ENCODE assay signal across 39 cellular contexts in genomic region chr19:8721334-8721733, GRCh38. TPM values are rescaled to one million over a fixed set of nuclear protein-coding genes. Genes with fewer than 3 reads are reported as not detected.
"Had no signal": no experiment of that assay in that cellular context is flagged by ENCODE, and none has a peak within 500 bp of the region (broad histone marks: within the 10 kb centered on the region; RNA-seq: fewer than 3 reads in every experiment).

A gene with protein sequence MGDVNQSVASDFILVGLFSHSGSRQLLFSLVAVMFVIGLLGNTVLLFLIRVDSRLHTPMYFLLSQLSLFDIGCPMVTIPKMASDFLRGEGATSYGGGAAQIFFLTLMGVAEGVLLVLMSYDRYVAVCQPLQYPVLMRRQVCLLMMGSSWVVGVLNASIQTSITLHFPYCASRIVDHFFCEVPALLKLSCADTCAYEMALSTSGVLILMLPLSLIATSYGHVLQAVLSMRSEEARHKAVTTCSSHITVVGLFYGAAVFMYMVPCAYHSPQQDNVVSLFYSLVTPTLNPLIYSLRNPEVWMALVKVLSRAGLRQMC (plus strand): TSS chr19:8721634. CDS start chr19:8731029, 9,395 bp downstream.

- H3K9me3 ChIP-seq: ascending aorta had no signal

- H3K36me3 ChIP-seq: ascending aorta, WERI-Rb-1 had no signal

- H3K27ac Mint-ChIP-seq: activated CD4-positive, alpha-beta memory T cell treated with anti-CD3 and anti-CD28 coated beads, Interleukin-2, amount 10 ng/mL, durations not matched to agents 7 days and 5 days; activated CD4-positive, alpha-beta T cell treated with anti-CD3 and anti-CD28 coated beads for 36 hours; activated CD8-positive, alpha-beta T cell treated with anti-CD3 and anti-CD28 coated beads, Interleukin-2, amount 10 ng/mL, durations not matched to agents 7 days and 5 days; activated naive CD4-positive, alpha-beta T cell treated with anti-CD3 and anti-CD28 coated beads, Interleukin-2, amount 50 U/mL, for 24 hours; activated naive CD8-positive, alpha-beta T cell; activated naive CD8-positive, alpha-beta T cell treated with anti-CD3 and anti-CD28 coated beads, Interleukin-2, amount 10 ng/mL, durations not matched to agents 7 days and 5 days; activated naive CD8-positive, alpha-beta T cell treated with anti-CD3 and anti-CD28 coated beads, Interleukin-2, amount 50 U/mL, for 24 hours; activated T-cell treated with anti-CD3 and anti-CD28 coated beads, Interleukin-2, amount 50 U/mL, for 24 hours; activated T-helper 2 cell treated with anti-CD3 and anti-CD28 coated beads, Interferon-gamma antibody, Interleukin-2, Interleukin-4, amounts not matched to agents 10 μg/mL and 5 μg/mL and 100 μg/mL, durations not matched to agents 14 hours and 24 hours and 36 hours; brain; T-helper 1 cell treated with Interleukin-12 subunit alpha and Interleukin-12 subunit beta and Interleukin-4 antibody, amounts not matched to agents 30 μg/mL and 1 μg/mL, for 36 hours; T-helper 2 cell treated with Interferon-gamma antibody and Interleukin-4, amounts not matched to agents 5 μg/mL and 100 μg/mL, for 36 hours; WTC11 had no signal

- H3K4me3 Mint-ChIP-seq: activated CD4-positive, alpha-beta memory T cell treated with anti-CD3 and anti-CD28 coated beads, Interleukin-2, amount 10 ng/mL, durations not matched to agents 7 days and 5 days; activated CD4-positive, alpha-beta T cell treated with anti-CD3 and anti-CD28 coated beads for 36 hours; activated CD8-positive, alpha-beta T cell treated with anti-CD3 and anti-CD28 coated beads, Interleukin-2, amount 10 ng/mL, durations not matched to agents 7 days and 5 days; activated naive CD4-positive, alpha-beta T cell treated with anti-CD3 and anti-CD28 coated beads, Interleukin-2, amount 10 ng/mL, durations not matched to agents 7 days and 5 days; activated naive CD4-positive, alpha-beta T cell treated with anti-CD3 and anti-CD28 coated beads, Interleukin-2, amount 50 U/mL, for 24 hours; activated naive CD8-positive, alpha-beta T cell; activated naive CD8-positive, alpha-beta T cell treated with anti-CD3 and anti-CD28 coated beads, Interleukin-2, amount 10 ng/mL, durations not matched to agents 7 days and 5 days; activated naive CD8-positive, alpha-beta T cell treated with anti-CD3 and anti-CD28 coated beads, Interleukin-2, amount 50 U/mL, for 24 hours; activated T-cell treated with anti-CD3 and anti-CD28 coated beads, Interleukin-2, amount 50 U/mL, for 24 hours; brain; T-helper 1 cell treated with Interleukin-12 subunit alpha and Interleukin-12 subunit beta and Interleukin-4 antibody, amounts not matched to agents 30 μg/mL and 1 μg/mL, for 36 hours; T-helper 2 cell treated with Interferon-gamma antibody and Interleukin-4, amounts not matched to agents 5 μg/mL and 100 μg/mL, for 36 hours; WTC11 had no signal

- H3K36me3 Mint-ChIP-seq: activated naive CD4-positive, alpha-beta T cell treated with anti-CD3 and anti-CD28 coated beads, Interleukin-2, amount 10 ng/mL, durations not matched to agents 7 days and 5 days; activated naive CD8-positive, alpha-beta T cell treated with anti-CD3 and anti-CD28 coated beads, Interleukin-2, amount 10 ng/mL, durations not matched to agents 7 days and 5 days; brain had no signal

- H3K4me1 Mint-ChIP-seq: activated CD4-positive, alpha-beta memory T cell treated with anti-CD3 and anti-CD28 coated beads, Interleukin-2, amount 10 ng/mL, durations not matched to agents 7 days and 5 days; activated CD4-positive, alpha-beta T cell treated with anti-CD3 and anti-CD28 coated beads for 36 hours; activated naive CD4-positive, alpha-beta T cell treated with anti-CD3 and anti-CD28 coated beads, Interleukin-2, amount 10 ng/mL, durations not matched to agents 7 days and 5 days; activated naive CD4-positive, alpha-beta T cell treated with anti-CD3 and anti-CD28 coated beads, Interleukin-2, amount 50 U/mL, for 24 hours; activated naive CD8-positive, alpha-beta T cell treated with anti-CD3 and anti-CD28 coated beads, Interleukin-2, amount 10 ng/mL, durations not matched to agents 7 days and 5 days; activated naive CD8-positive, alpha-beta T cell treated with anti-CD3 and anti-CD28 coated beads, Interleukin-2, amount 50 U/mL, for 24 hours; brain; WTC11 had no signal

- H3K4me3 ChIP-seq: ascending aorta had no signal

- ATAC-seq: activated CD4-positive, alpha-beta T cell treated with anti-CD3 and anti-CD28 coated beads for 36 hours; activated CD4-positive, CD25-positive, alpha-beta regulatory T cell treated with anti-CD3 and anti-CD28 coated beads, Interleukin-2, amount 50 U/mL, for 24 hours; activated CD8-positive, alpha-beta T cell treated with anti-CD3 and anti-CD28 coated beads, Interleukin-2, amount 10 ng/mL, durations not matched to agents 7 days and 5 days; activated naive CD8-positive, alpha-beta T cell treated with anti-CD3 and anti-CD28 coated beads, Interleukin-2, amount 50 U/mL, for 24 hours; WTC11 had no signal

- H3K27ac ChIP-seq: ascending aorta, WERI-Rb-1 had no signal

- H3K4me1 ChIP-seq: ascending aorta had no signal

- H3K27me3 ChIP-seq: ascending aorta had no signal

- DNase-seq: activated CD4-positive, alpha-beta memory T cell treated with anti-CD3 and anti-CD28 coated beads, Interleukin-2, amount 10 ng/mL, durations not matched to agents 7 days and 5 days; activated CD4-positive, alpha-beta T cell treated with anti-CD3 and anti-CD28 coated beads for 1 hour; activated CD4-positive, alpha-beta T cell treated with anti-CD3 and anti-CD28 coated beads for 36 hours; activated CD4-positive, alpha-beta T cell treated with anti-CD3 and anti-CD28 coated beads for 48 hours; activated CD4-positive, alpha-beta T cell treated with anti-CD3 and anti-CD28 coated beads, Interleukin-2, amount 50 U/mL, for 1 hour; activated CD4-positive, alpha-beta T cell treated with anti-CD3 and anti-CD28 coated beads, Interleukin-2, amount 50 U/mL, for 4 hours; activated CD4-positive, CD25-positive, alpha-beta regulatory T cell; activated CD8-positive, alpha-beta memory T cell treated with anti-CD3 and anti-CD28 coated beads, Interleukin-2, amount 50 U/mL, for 48 hours; activated CD8-positive, alpha-beta T cell treated with anti-CD3 and anti-CD28 coated beads, Interleukin-2, amount 10 ng/mL, durations not matched to agents 7 days and 5 days; activated effector memory CD4-positive, alpha-beta T cell treated with Interleukin-2 at 50 U/mL for 16 hours; activated gamma-delta T cell; activated naive CD4-positive, alpha-beta T cell treated with anti-CD3 and anti-CD28 coated beads, Interleukin-2, amount 10 ng/mL, durations not matched to agents 7 days and 5 days; activated naive CD4-positive, alpha-beta T cell treated with Interleukin-2 at 50 U/mL for 16 hours; activated naive CD8-positive, alpha-beta T cell treated with anti-CD3 and anti-CD28 coated beads, Interleukin-2, amount 10 ng/mL, durations not matched to agents 7 days and 5 days; activated naive CD8-positive, alpha-beta T cell treated with anti-CD3 and anti-CD28 coated beads, Interleukin-2, amount 50 U/mL, for 24 hours; activated T-cell treated with anti-CD3 and anti-CD28 coated beads, Interleukin-2, amount 50 U/mL, for 24 hours; activated T-cell treated with anti-CD3 and anti-CD28 coated beads, Interleukin-2, amount 50 U/mL, for 48 hours; amygdala; anterior cingulate cortex; central memory CD4-positive, alpha-beta T cell; SW 1271; T-helper 1 cell; T-helper 2 cell; T-helper 9 cell; WERI-Rb-1 had no signal

- FAIRE-seq: TTC549 had no signal

RNA-seq across cellular contexts. Expression of the gene that starts here (rescaled TPM):
- total RNA-seq: activated CD4-positive, alpha-beta memory T cell treated with anti-CD3 and anti-CD28 coated beads, Interleukin-2, amount 10 ng/mL, durations not matched to agents 7 days and 5 days; activated CD4-positive, alpha-beta T cell treated with anti-CD3 and anti-CD28 coated beads for 36 hours; activated CD8-positive, alpha-beta memory T cell treated with anti-CD3 and anti-CD28 coated beads for 36 hours; activated CD8-positive, alpha-beta T cell treated with anti-CD3 and anti-CD28 coated beads, Interleukin-2, amount 10 ng/mL, durations not matched to agents 7 days and 5 days; activated naive CD8-positive, alpha-beta T cell treated with anti-CD3 and anti-CD28 coated beads, Interleukin-2, amount 10 ng/mL, durations not matched to agents 7 days and 5 days; activated T-helper 2 cell treated with anti-CD3 and anti-CD28 coated beads, Interferon-gamma antibody, Interleukin-2, Interleukin-4, amounts not matched to agents 10 μg/mL and 5 μg/mL and 100 μg/mL, durations not matched to agents 14 hours and 24 hours and 36 hours; ascending aorta; cardiac septum; cerebellum; WTC11 had no signal
- polyA plus RNA-seq: adipose tissue had no signal
